Comparison of ENCODE assay signal across 20 cellular contexts in genomic region chr6:151698921-151699705, GRCh38.
"Had no signal": no experiment of that assay in that cellular context is flagged by ENCODE, and none has a peak within 500 bp of the region (broad histone marks: within the 10 kb centered on the region; RNA-seq: fewer than 3 reads in every experiment).

No MANE protein-coding gene starts in this region.

- H3K27me3 ChIP-seq: breast epithelium, stomach, upper lobe of right lung had no signal

- H3K27ac ChIP-seq: breast epithelium, stomach, thoracic aorta, upper lobe of right lung, VCaP had no signal

- H3K4me3 ChIP-seq: breast epithelium, smooth muscle cell, stomach, thoracic aorta, upper lobe of right lung had no signal

- ATAC-seq: activated naive CD8-positive, alpha-beta T cell treated with anti-CD3 and anti-CD28 coated beads, Interleukin-2, amount 50 U/mL, for 24 hours; stimulated activated effector memory CD8-positive, alpha-beta T cell treated with anti-CD3 and anti-CD28 coated beads, Interleukin-12 subunit alpha, Interleukin-12 subunit beta, amount 100 ng/mL, for 72 hours had no signal

- DNase-seq: activated CD4-positive, CD25-positive, alpha-beta regulatory T cell treated with anti-CD3 and anti-CD28 coated beads, Interleukin-2, amount 50 U/mL, for 72 hours; activated CD8-positive, alpha-beta memory T cell treated with anti-CD3 and anti-CD28 coated beads for 24 hours; activated CD8-positive, alpha-beta memory T cell treated with anti-CD3 and anti-CD28 coated beads, Interleukin-2, amount 50 U/mL, for 48 hours; activated effector memory CD4-positive, alpha-beta T cell treated with Interleukin-2 at 50 U/mL for 16 hours; activated naive CD4-positive, alpha-beta T cell treated with anti-CD3 and anti-CD28 coated beads, Interleukin-2, amount 10 ng/mL, durations not matched to agents 7 days and 5 days; activated naive CD8-positive, alpha-beta T cell treated with anti-CD3 and anti-CD28 coated beads, Interleukin-2, amount 50 U/mL, for 24 hours; activated T-cell treated with anti-CD3 and anti-CD28 coated beads, Interleukin-2, amount 50 U/mL, for 48 hours; cerebellar nuclear complex; cortex of kidney; erythroblast; midbrain; occipital lobe; stimulated activated CD4-positive, alpha-beta T cell treated with anti-CD3 and anti-CD28 coated beads, Interleukin-4, amount 100 ng/mL, for 24 hours; stomach; upper lobe of right lung had no signal

- H3K36me3 ChIP-seq: breast epithelium, stomach, thoracic aorta, upper lobe of right lung had no signal

- H3K4me1 ChIP-seq: breast epithelium had no signal

- H3K4me2 ChIP-seq: smooth muscle cell had no signal

- H3K9me3 ChIP-seq: breast epithelium, stomach, thoracic aorta, upper lobe of right lung had no signal
